ENCODE assay signal across 24 cellular contexts in the genomic region with DNA sequence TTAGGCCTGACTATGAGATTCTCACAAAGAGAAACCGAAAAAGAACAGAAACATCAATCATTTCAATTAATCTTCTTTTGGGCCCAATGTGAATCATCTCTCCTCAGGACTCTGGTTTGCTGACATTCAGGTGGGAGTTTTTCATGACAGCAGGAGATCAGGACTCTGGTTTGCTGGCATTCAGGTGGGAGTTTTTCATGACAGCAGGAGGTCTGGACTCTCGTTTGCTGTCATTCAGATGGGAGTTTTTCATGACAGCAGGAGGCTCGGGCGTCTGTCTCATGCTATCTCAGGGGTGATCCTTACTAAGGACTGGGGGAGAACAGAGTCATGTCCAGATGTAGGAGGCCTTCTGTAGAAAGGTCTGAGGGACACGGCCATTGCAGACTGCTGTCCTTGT. TPM values are rescaled to one million over a fixed set of nuclear protein-coding genes. Genes with fewer than 3 reads are reported as not detected.
DNase-seq lines count a peak whose midpoint lies in the region; ATAC-seq and TF ChIP-seq lines count a peak whose summit lies in the region.
"Had no signal": no experiment of that assay in that cellular context is flagged by ENCODE, and none has a peak within 500 bp of the region (broad histone marks: within the 10 kb centered on the region; RNA-seq: fewer than 3 reads in every experiment).

No MANE protein-coding gene starts in this region.

- intact Hi-C loops in activated CD8-positive, alpha-beta T cell treated with anti-CD3 and anti-CD28 coated beads for 36 hours (cut with micrococcal nuclease) = no loop called here

- H3K4me3 ChIP-seq in neuronal stem cell (ENCODE audit: low read length in 2 of 2) = no peak overlapping the region
- H3K4me3 ChIP-seq: A549, esophagus squamous epithelium, gastroesophageal sphincter, Peyer's patch, SJSA1, uterus had no signal

- no peak overlapping the region for H3K4ac ChIP-seq in neuronal stem cell (ENCODE audit: low read length)

- peak; percentile 86 for ATAC-seq in activated CD8-positive, alpha-beta T cell treated with anti-CD3 and anti-CD28 coated beads for 36 hours
- no peak for ATAC-seq in activated CD8-positive, alpha-beta T cell treated with anti-CD3 and anti-CD28 coated beads, Interleukin-2, amount 10 ng/mL, durations not matched to agents 7 days and 5 days
- ATAC-seq in activated naive CD4-positive, alpha-beta T cell treated with anti-CD3 and anti-CD28 coated beads, Interleukin-2, amount 50 U/mL, for 72 hours = peak; percentile 67 to 81
- ATAC-seq in naive thymus-derived CD8-positive, alpha-beta T cell = no peak
- ATAC-seq: A549, gastroesophageal sphincter, left cardiac atrium, natural killer cell had no signal

- no peaks in the 10 kb centered on the region for H3K27me3 ChIP-seq in neuronal stem cell (ENCODE audit: control insufficient read depth in 3 of 3, insufficient read depth in 3 of 3, low read depth in 1 of 3, low read length in 3 of 3)
- H3K27me3 ChIP-seq: Peyer's patch, SJSA1, uterus had no signal

- no peak overlapping the region for H2BK5ac ChIP-seq in neuronal stem cell (ENCODE audit: low read length)

- no peak overlapping the region for H3K4me2 ChIP-seq in neuronal stem cell (ENCODE audit: insufficient read depth, low read length, poor library complexity, severe bottlenecking)
- H3K4me2 ChIP-seq: A549 had no signal

- no peak overlapping the region for H2AFZ ChIP-seq in neuronal stem cell (ENCODE audit: low read length)

- H2BK12ac ChIP-seq in neuronal stem cell (ENCODE audit: low read length) = no peak overlapping the region

- peaks cover 6 to 24% of the 10 kb centered on the region in 2 donors for H3K9me3 ChIP-seq in neuronal stem cell (replicated peaks in 1 of 2; ENCODE audit: control insufficient read depth in 2 of 2, insufficient read depth in 1 of 2, low read depth in 1 of 2, low read length in 2 of 2)
- H3K9me3 ChIP-seq: A549, BE2C, esophagus squamous epithelium, gastroesophageal sphincter, Peyer's patch, SJSA1, uterus had no signal

- peaks cover 16% of the 10 kb centered on the region for H3K9me3 Mint-ChIP-seq in activated CD8-positive, alpha-beta T cell treated with anti-CD3 and anti-CD28 coated beads for 36 hours
- H3K9me3 Mint-ChIP-seq in activated CD8-positive, alpha-beta T cell treated with anti-CD3 and anti-CD28 coated beads, Interleukin-2, amount 10 ng/mL, durations not matched to agents 7 days and 5 days (ENCODE audit: insufficient read depth) = no peaks in the 10 kb centered on the region
- H3K9me3 Mint-ChIP-seq in activated naive CD4-positive, alpha-beta T cell treated with anti-CD3 and anti-CD28 coated beads, Interleukin-2, amount 50 U/mL, for 72 hours = peaks cover 16 to 21% of the 10 kb centered on the region in 2 donors
- H3K9me3 Mint-ChIP-seq in naive thymus-derived CD8-positive, alpha-beta T cell = peaks cover 0 to 20% (median 12%) of the 10 kb centered on the region in 9 donors
- H3K9me3 Mint-ChIP-seq: natural killer cell had no signal

- no peak overlapping the region for H3K18ac ChIP-seq in neuronal stem cell (ENCODE audit: low read length)

- H4K8ac ChIP-seq in neuronal stem cell (ENCODE audit: low read depth, low read length) = no peak overlapping the region

- H3K9ac ChIP-seq in neuronal stem cell (ENCODE audit: low read depth, low read length, poor library complexity) = no peak overlapping the region

- DNase-seq in activated CD8-positive, alpha-beta T cell treated with anti-CD3 and anti-CD28 coated beads for 36 hours = peak; percentile 55
- DNase-seq in activated CD8-positive, alpha-beta T cell treated with anti-CD3 and anti-CD28 coated beads, Interleukin-2, amount 10 ng/mL, durations not matched to agents 7 days and 5 days = no peak
- DNase-seq in Daoy (ENCODE audit: low read depth) = peak; percentile 41
- DNase-seq in activated naive CD4-positive, alpha-beta T cell treated with anti-CD3 and anti-CD28 coated beads, Interleukin-2, amount 50 U/mL, for 72 hours (ENCODE audit: low spot score in 2 of 2) = no peak
- DNase-seq in naive thymus-derived CD8-positive, alpha-beta T cell = no peak
- DNase-seq in NCI-H2171 (lab: John Stamatoyannopoulos, UW) = no peak
- no peak for DNase-seq in NCI-H226
- DNase-seq in neuronal stem cell (ENCODE audit: low spot score) = no peak
- DNase-seq: activated gamma-delta T cell treated with Interleukin-2 at 50 U/mL for 16 hours; BE2C; effector CD8-positive, alpha-beta T cell; esophagus squamous epithelium; left cardiac atrium; natural killer cell; NCI-H1092 treated with DMSO at 0.1 percent for 48 hours; NCI-H2029; NCI-H510A; NK-92 treated with Interleukin-12 subunit alpha and Interleukin-12 subunit beta, amount 100 ng/mL, for 24 hours; Peyer's patch; substantia nigra; uterus had no signal

- H3K14ac ChIP-seq in neuronal stem cell (ENCODE audit: low read length) = no peak overlapping the region

- POLR2A ChIA-PET in activated CD8-positive, alpha-beta T cell treated with anti-CD3 and anti-CD28 coated beads for 36 hours (lab: Charles Lee) = interaction anchor here (0.8 to 1.7 kb wide), 2 partner anchors 9 to 13 kb away, joined by 3 to 6 read pairs; no protein-coding TSS in a partner anchor
- POLR2A ChIA-PET in activated CD8-positive, alpha-beta T cell treated with anti-CD3 and anti-CD28 coated beads, Interleukin-2, amount 10 ng/mL, durations not matched to agents 7 days and 5 days (lab: Charles Lee) = interaction anchor here (0.6 to 1.2 kb wide), 2 partner anchors 16 to 171 kb away, joined by 3 read pairs; no protein-coding TSS in a partner anchor
- POLR2A ChIA-PET in naive thymus-derived CD8-positive, alpha-beta T cell (lab: Charles Lee) = no interaction called here

- H2BK120ac ChIP-seq in neuronal stem cell (ENCODE audit: low read depth, low read length) = no peak overlapping the region

- H2BK15ac ChIP-seq in neuronal stem cell (ENCODE audit: low read length) = no peak overlapping the region

- no peak overlapping the region for H3K23ac ChIP-seq in neuronal stem cell (ENCODE audit: low read depth, low read length, poor library complexity)

- no peak overlapping the region for H3K27ac ChIP-seq in neuronal stem cell (replicated peaks; ENCODE audit: low read length)
- H3K27ac ChIP-seq: A549, esophagus squamous epithelium, gastroesophageal sphincter, Peyer's patch, SJSA1, uterus had no signal

- H2AK5ac ChIP-seq in neuronal stem cell (ENCODE audit: low read depth, low read length) = no peak overlapping the region

- no peaks in the 10 kb centered on the region for H3K36me3 ChIP-seq in neuronal stem cell (replicated peaks in 1 of 2; ENCODE audit: control insufficient read depth in 2 of 2, insufficient read depth in 2 of 2, low read length in 2 of 2)
- H3K36me3 ChIP-seq: BE2C, esophagus squamous epithelium, gastroesophageal sphincter, Peyer's patch, SJSA1, uterus had no signal

- CTCF ChIA-PET in activated CD8-positive, alpha-beta T cell treated with anti-CD3 and anti-CD28 coated beads for 36 hours (lab: Charles Lee) = interaction anchor here (2.6 kb wide), 1 partner anchor 28 kb away, joined by 13 read pairs; no protein-coding TSS in a partner anchor
- CTCF ChIA-PET in activated CD8-positive, alpha-beta T cell treated with anti-CD3 and anti-CD28 coated beads, Interleukin-2, amount 10 ng/mL, durations not matched to agents 7 days and 5 days (lab: Charles Lee) = interaction anchor here (1.6 kb wide), 1 partner anchor 28 kb away, joined by 7 read pairs; no protein-coding TSS in a partner anchor

- H3K36me3 Mint-ChIP-seq in activated CD8-positive, alpha-beta T cell treated with anti-CD3 and anti-CD28 coated beads for 36 hours (ENCODE audit: low read depth) = peaks cover 17% of the 10 kb centered on the region
- peaks cover 18% of the 10 kb centered on the region for H3K36me3 Mint-ChIP-seq in activated CD8-positive, alpha-beta T cell treated with anti-CD3 and anti-CD28 coated beads, Interleukin-2, amount 10 ng/mL, durations not matched to agents 7 days and 5 days (ENCODE audit: low read depth)
- peaks cover 17 to 32% of the 10 kb centered on the region in 2 donors for H3K36me3 Mint-ChIP-seq in activated naive CD4-positive, alpha-beta T cell treated with anti-CD3 and anti-CD28 coated beads, Interleukin-2, amount 50 U/mL, for 72 hours
- peaks cover 6 to 25% (median 21%) of the 10 kb centered on the region in 3 donors for H3K36me3 Mint-ChIP-seq in naive thymus-derived CD8-positive, alpha-beta T cell
- H3K36me3 Mint-ChIP-seq: natural killer cell had no signal

- H3K27me3 Mint-ChIP-seq in activated CD8-positive, alpha-beta T cell treated with anti-CD3 and anti-CD28 coated beads for 36 hours = no peaks in the 10 kb centered on the region
- peaks cover 3% of the 10 kb centered on the region for H3K27me3 Mint-ChIP-seq in activated CD8-positive, alpha-beta T cell treated with anti-CD3 and anti-CD28 coated beads, Interleukin-2, amount 10 ng/mL, durations not matched to agents 7 days and 5 days (ENCODE audit: low read depth)
- H3K27me3 Mint-ChIP-seq in naive thymus-derived CD8-positive, alpha-beta T cell = no peaks in the 10 kb centered on the region

- TF ChIP-seq CTCF in activated CD8-positive, alpha-beta T cell treated with anti-CD3 and anti-CD28 coated beads for 36 hours (IDR thresholded peaks at IDR 0.05) = no peak

- no peaks in the 10 kb centered on the region for H3K4me1 ChIP-seq in neuronal stem cell (ENCODE audit: control insufficient read depth in 2 of 2, insufficient read depth in 1 of 2, low read depth in 1 of 2, low read length in 2 of 2)
- H3K4me1 ChIP-seq: A549, BE2C, esophagus squamous epithelium, gastroesophageal sphincter, Peyer's patch, SJSA1, uterus had no signal

- H3K79me1 ChIP-seq in neuronal stem cell (ENCODE audit: low read depth, low read length) = no peaks in the 10 kb centered on the region

- WGBS in neuronal stem cell (ENCODE audit: extremely low coverage in 2 of 2, insufficient read length in 2 of 2, insufficient replicate concordance in 1 of 2), 2 donors = no CpG with 5 or more reads among the region's 5 CpGs

- peaks cover 14% of the 10 kb centered on the region for H3K4me1 Mint-ChIP-seq in activated CD8-positive, alpha-beta T cell treated with anti-CD3 and anti-CD28 coated beads for 36 hours (ENCODE audit: low read depth)
- H3K4me1 Mint-ChIP-seq in activated CD8-positive, alpha-beta T cell treated with anti-CD3 and anti-CD28 coated beads, Interleukin-2, amount 10 ng/mL, durations not matched to agents 7 days and 5 days (ENCODE audit: low read depth) = peaks cover under 1% of the 10 kb centered on the region
- peaks cover 1 to 12% (median 3%) of the 10 kb centered on the region in 4 donors for H3K4me1 Mint-ChIP-seq in naive thymus-derived CD8-positive, alpha-beta T cell
- H3K4me1 Mint-ChIP-seq: natural killer cell had no signal

- no peak overlapping the region for H3K4me3 Mint-ChIP-seq in activated CD8-positive, alpha-beta T cell treated with anti-CD3 and anti-CD28 coated beads for 36 hours
- H3K4me3 Mint-ChIP-seq in activated CD8-positive, alpha-beta T cell treated with anti-CD3 and anti-CD28 coated beads, Interleukin-2, amount 10 ng/mL, durations not matched to agents 7 days and 5 days = no peak overlapping the region
- H3K4me3 Mint-ChIP-seq in naive thymus-derived CD8-positive, alpha-beta T cell = no peak overlapping the region
- H3K4me3 Mint-ChIP-seq: natural killer cell had no signal

- H4K91ac ChIP-seq in neuronal stem cell (ENCODE audit: low read depth, low read length, poor library complexity) = no peak overlapping the region

- peak overlapping the region; percentile 50 for H3K27ac Mint-ChIP-seq in activated CD8-positive, alpha-beta T cell treated with anti-CD3 and anti-CD28 coated beads for 36 hours
- H3K27ac Mint-ChIP-seq in activated CD8-positive, alpha-beta T cell treated with anti-CD3 and anti-CD28 coated beads, Interleukin-2, amount 10 ng/mL, durations not matched to agents 7 days and 5 days = no peak overlapping the region
- H3K27ac Mint-ChIP-seq in activated naive CD4-positive, alpha-beta T cell treated with anti-CD3 and anti-CD28 coated beads, Interleukin-2, amount 50 U/mL, for 72 hours = peak overlapping the region; percentile 7 to 81
- peak overlapping the region in 8 of 10 donors; percentile 17 to 90 (median 52) for H3K27ac Mint-ChIP-seq in naive thymus-derived CD8-positive, alpha-beta T cell
- H3K27ac Mint-ChIP-seq: natural killer cell had no signal

RNA-seq across cellular contexts. Expression of a gene that starts 40.1 kb away (rescaled TPM):
- 10 to 100 TPM; 19.7 to 22.3 TPM for total RNA-seq in activated CD8-positive, alpha-beta T cell treated with anti-CD3 and anti-CD28 coated beads for 36 hours
- 10 to 100 TPM; 36.4 to 36.6 TPM for total RNA-seq in activated CD8-positive, alpha-beta T cell treated with anti-CD3 and anti-CD28 coated beads, Interleukin-2, amount 10 ng/mL, durations not matched to agents 7 days and 5 days
- 2.0 and 5.4 TPM in 2 replicates for total RNA-seq in Daoy (2014; rRNA removed; shearing (Covaris generic))
- total RNA-seq in activated naive CD4-positive, alpha-beta T cell treated with anti-CD3 and anti-CD28 coated beads, Interleukin-2, amount 50 U/mL, for 72 hours = 10 to 100 TPM; 25.2 to 30.2 TPM
- 10 to 100 TPM; 30.5 to 34.2 TPM for total RNA-seq in naive thymus-derived CD8-positive, alpha-beta T cell
- polyA plus RNA-seq in naive thymus-derived CD8-positive, alpha-beta T cell = 1 to 10 TPM; 6.4 to 8.7 (median 7.9) TPM
- polyA plus RNA-seq in neuronal stem cell (2013, experiment 1 of 2) = 14.8 TPM
- polyA plus RNA-seq in neuronal stem cell (2013, experiment 2 of 2) = 15.5 TPM

Comparison
In these comparisons a context has a peak if more than half of its experiments do, and no peak if none do; other contexts are left out.
1. ATAC-seq: peak in activated CD8-positive, alpha-beta T cell treated with anti-CD3 and anti-CD28 coated beads for 36 hours (single experiment) and activated naive CD4-positive, alpha-beta T cell treated with anti-CD3 and anti-CD28 coated beads, Interleukin-2, amount 50 U/mL, for 72 hours (2 of 2); none in activated CD8-positive, alpha-beta T cell treated with anti-CD3 and anti-CD28 coated beads, Interleukin-2, amount 10 ng/mL, durations not matched to agents 7 days and 5 days (single experiment) and naive thymus-derived CD8-positive, alpha-beta T cell (0 of 2).
2. DNase-seq: peak in activated CD8-positive, alpha-beta T cell treated with anti-CD3 and anti-CD28 coated beads for 36 hours (single experiment) and Daoy (single experiment); none in activated CD8-positive, alpha-beta T cell treated with anti-CD3 and anti-CD28 coated beads, Interleukin-2, amount 10 ng/mL, durations not matched to agents 7 days and 5 days (single experiment), activated naive CD4-positive, alpha-beta T cell treated with anti-CD3 and anti-CD28 coated beads, Interleukin-2, amount 50 U/mL, for 72 hours (0 of 2), naive thymus-derived CD8-positive, alpha-beta T cell (0 of 10), NCI-H2171 (single experiment), NCI-H226 (single experiment) and neuronal stem cell (single experiment).